Comparison of ENCODE assay signal across 8 cellular contexts in genomic region chr19:14786421-14786851, GRCh38. TPM values are rescaled to one million over a fixed set of nuclear protein-coding genes. Genes with fewer than 3 reads are reported as not detected.
DNase-seq lines count a peak whose midpoint lies in the region; ATAC-seq and TF ChIP-seq lines count a peak whose summit lies in the region.

No MANE protein-coding gene starts in this region.

- no peak for ATAC-seq in body of pancreas

- peak overlapping the region; percentile 26 for H3K9ac ChIP-seq in mesendoderm (ENCODE audit: low read length)

- no peaks in the 10 kb centered on the region for H3K79me2 ChIP-seq in mesendoderm (ENCODE audit: control insufficient read depth, insufficient read depth, low read length)

- H3K4me2 ChIP-seq in mesendoderm (ENCODE audit: low read length) = peak overlapping the region; percentile 34

- H3K4ac ChIP-seq in mesendoderm (ENCODE audit: low read depth, low read length) = no peak overlapping the region

- no peak overlapping the region for H4K8ac ChIP-seq in mesendoderm (ENCODE audit: low read depth, low read length)

- H3K18ac ChIP-seq in mesendoderm (ENCODE audit: low read length) = no peak overlapping the region

- no peak for TF ChIP-seq POLR2A in body of pancreas (IDR thresholded peaks at IDR 0.05)

- in situ Hi-C loops in KBM-7 (cut with MboI; ENCODE audit: low pct_unique_long_range_greater_than_20kb, low sequenced_read_pairs) = no loop called here

- H3K36me3 ChIP-seq in body of pancreas (replicated peaks in 1 of 2; ENCODE audit: insufficient read depth in 1 of 2, low read depth in 2 of 2) = no peaks in the 10 kb centered on the region
- H3K36me3 ChIP-seq in mesendoderm (ENCODE audit: control insufficient read depth, insufficient read depth, low read length) = no peaks in the 10 kb centered on the region

- no peak overlapping the region for H3K27ac ChIP-seq in body of pancreas
- no peak overlapping the region for H3K27ac ChIP-seq in mesendoderm (ENCODE audit: low read depth, low read length)

- H3K4me3 ChIP-seq in body of pancreas = no peak overlapping the region
- no peak overlapping the region for H3K4me3 ChIP-seq in mesendoderm (ENCODE audit: low read length)

- no peak overlapping the region for H3K23ac ChIP-seq in mesendoderm (ENCODE audit: low read length)

- H2BK15ac ChIP-seq in mesendoderm (replicated peaks; ENCODE audit: low read depth) = no peak overlapping the region

- no peak overlapping the region for H2BK5ac ChIP-seq in mesendoderm (ENCODE audit: low read length)

- no peak overlapping the region for H4K5ac ChIP-seq in mesendoderm (ENCODE audit: low read length)

- H2BK120ac ChIP-seq in mesendoderm (ENCODE audit: low read depth, low read length) = no peak overlapping the region

- intact Hi-C loops in body of pancreas (cut with DNase I) = no loop called here

- H3K79me1 ChIP-seq in mesendoderm (ENCODE audit: low read length) = no peaks in the 10 kb centered on the region

- 13 to 20% methylated on average over 18 of the region's 18 CpGs for WGBS in body of pancreas, 2 donors
- WGBS in mesendoderm (ENCODE audit: extremely low coverage, insufficient coverage, low lambda C conversion rate) = no CpG with 5 or more reads among the region's 18 CpGs

- peak in 6 of 7 experiments; percentile 16 to 47 (median 31) for TF ChIP-seq CTCF in body of pancreas (IDR thresholded peaks at IDR 0.05)

- H3K4me1 ChIP-seq in body of pancreas (no peaks in the 10 kb centered on the region), mesendoderm (ENCODE audit: control insufficient read depth, low read depth, low read length) (no peaks in the 10 kb centered on the region)

- peak; percentile 28 for DNase-seq in DMS114 treated with DMSO at 0.1 percent for 48 hours (lab: John Stamatoyannopoulos, UW; ENCODE audit: unreplicated experiment)
- peak; percentile 42 for DNase-seq in KBM-7
- DNase-seq in body of pancreas = no peak
- DNase-seq in mesendoderm = peak; percentile 68
- DNase-seq in HPDE6-E6E7 (ENCODE audit: extremely low spot score) = no peak
- DNase-seq in SKM-1 treated with dmso at 0.1 percent for 144 hours (lab: John Stamatoyannopoulos, UW; ENCODE audit: unreplicated experiment) = no peak
- no peak for DNase-seq in NCI-H2029 (lab: John Stamatoyannopoulos, UW)
- no peak for DNase-seq in NCI-H2171 (lab: John Stamatoyannopoulos, UW)

- no peaks in the 10 kb centered on the region for H3K9me3 ChIP-seq in body of pancreas

- H3K27me3 ChIP-seq in body of pancreas (no peaks in the 10 kb centered on the region), mesendoderm (ENCODE audit: insufficient read depth, low read length, poor library complexity) (no peaks in the 10 kb centered on the region)

- peak overlapping the region; percentile 65 for H3K56ac ChIP-seq in mesendoderm (ENCODE audit: low read length)

- no peak overlapping the region for H2AK5ac ChIP-seq in mesendoderm (ENCODE audit: low read length)

RNA-seq across cellular contexts. Expression of gene ADGRE2, which starts 8.1 kb away (rescaled TPM):
- 1 to 10 TPM in 1 of 2 donors, under 1 TPM in 1; 0.33 to 1.3 TPM for total RNA-seq in body of pancreas
- polyA plus RNA-seq in mesendoderm (2013, experiment 1 of 2) = 1.1 TPM
- 0.87 TPM for polyA plus RNA-seq in mesendoderm (2013, experiment 2 of 2)

RNA-seq across cellular contexts. Expression of gene OR7A5, which starts 48.5 kb away (rescaled TPM):
- not detected for total RNA-seq in body of pancreas
- polyA plus RNA-seq in mesendoderm (2013, experiment 1 of 2) = not detected
- not detected for polyA plus RNA-seq in mesendoderm (2013, experiment 2 of 2)

RNA-seq across cellular contexts. Expression of gene OR7C1, which starts 48.5 kb away (rescaled TPM):
- not detected for total RNA-seq in body of pancreas
- not detected for polyA plus RNA-seq in mesendoderm (2013, experiment 1 of 2)
- polyA plus RNA-seq in mesendoderm (2013, experiment 2 of 2) = not detected

Comparison
In these comparisons a context has a peak if more than half of its experiments do, and no peak if none do; other contexts are left out.
1. DNase-seq: peak in DMS114 treated with DMSO at 0.1 percent for 48 hours (single experiment), KBM-7 (single experiment) and mesendoderm (single experiment); none in body of pancreas (0 of 4), HPDE6-E6E7 (single experiment), SKM-1 treated with dmso at 0.1 percent for 144 hours (single experiment), NCI-H2029 (single experiment) and NCI-H2171 (single experiment).